Comparison of ENCODE assay signal across 9 cellular contexts in the genomic region with DNA sequence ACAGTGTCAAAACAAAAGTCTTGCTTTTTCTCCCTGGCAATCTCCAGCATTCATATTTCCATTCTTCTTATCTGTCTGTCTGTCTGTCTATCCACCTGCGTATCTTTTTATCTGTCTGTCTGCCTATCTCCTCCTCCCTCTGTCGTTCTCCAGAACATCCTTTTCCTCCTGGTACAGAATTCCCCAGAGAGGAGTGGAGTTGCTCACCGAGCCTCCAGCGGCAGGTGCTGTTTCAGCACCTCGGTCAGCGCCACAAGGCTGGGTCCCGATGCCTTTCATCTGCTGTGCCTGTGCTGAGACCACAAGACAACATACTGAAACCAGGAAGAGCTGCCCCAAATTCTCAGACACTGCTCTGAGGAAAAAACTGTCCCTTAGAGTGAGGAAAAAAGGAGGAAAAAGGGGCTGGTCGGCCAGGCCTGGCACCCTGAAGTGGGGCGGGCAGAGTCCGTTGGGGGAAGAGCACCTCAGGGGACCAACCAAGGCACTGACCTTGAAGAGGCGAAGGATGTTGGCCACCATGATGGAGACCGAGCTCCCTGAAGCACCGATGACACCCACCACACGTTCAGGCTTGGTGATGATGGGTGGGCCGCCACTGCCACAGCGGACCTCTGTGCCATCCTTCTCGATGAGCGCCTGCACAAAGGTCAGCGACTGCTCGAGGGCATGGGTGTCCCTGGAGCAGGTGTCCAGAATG. TPM values are rescaled to one million over a fixed set of nuclear protein-coding genes. Genes with fewer than 3 reads are reported as not detected.
DNase-seq lines count a peak whose midpoint lies in the region; ATAC-seq and TF ChIP-seq lines count a peak whose summit lies in the region.
"Had no signal": no experiment of that assay in that cellular context is flagged by ENCODE, and none has a peak within 500 bp of the region (broad histone marks: within the 10 kb centered on the region; RNA-seq: fewer than 3 reads in every experiment).

No MANE protein-coding gene starts in this region.

- TF ChIP-seq CTCF in WTC11 (IDR thresholded peaks at IDR 0.05), result no peak
- no peak for TF ChIP-seq CTCF in ascending aorta (IDR thresholded peaks at IDR 0.05)

- H3K27me3 ChIP-seq in HUES64 (ENCODE audit: insufficient read depth, low read length) (no peaks in the 10 kb centered on the region), iPS-15b (ENCODE audit: control insufficient read depth, insufficient read depth, low read length) (no peaks in the 10 kb centered on the region), ascending aorta (peaks cover 4% of the 10 kb centered on the region)

- peak overlapping the region; percentile 32 for H3K4me3 ChIP-seq in HUES64 (ENCODE audit: low read length)
- peak overlapping the region; percentile 9 for H3K4me3 ChIP-seq in iPS-15b (ENCODE audit: low read depth, low read length)
- H3K4me3 ChIP-seq in ascending aorta, result no peak overlapping the region

- H3K4me3 Mint-ChIP-seq in WTC11, result peak overlapping the region; percentile 64

- H3K9me3 ChIP-seq in HUES64 (ENCODE audit: insufficient read depth, low read depth, low read length) (no peaks in the 10 kb centered on the region), iPS-15b (ENCODE audit: control insufficient read depth, insufficient read depth, low read length) (no peaks in the 10 kb centered on the region), ascending aorta (no peaks in the 10 kb centered on the region)

- peaks cover 86% of the 10 kb centered on the region for H3K4me1 Mint-ChIP-seq in WTC11

- peak; percentile 72 for DNase-seq in COLO829 (ENCODE audit: low spot score)
- DNase-seq in WTC11 (ENCODE audit: low spot score), result peak; percentile 89
- DNase-seq in ascending aorta (ENCODE audit: low spot score in 2 of 2), result no peak

- H3K4me1 ChIP-seq in HUES64 (ENCODE audit: insufficient read depth, low read length) (peaks cover 38% of the 10 kb centered on the region), iPS-15b (ENCODE audit: control insufficient read depth, insufficient read depth, low read length) (peaks cover 30% of the 10 kb centered on the region), ascending aorta (no peaks in the 10 kb centered on the region)

- H3K27ac Mint-ChIP-seq in WTC11, result peak overlapping the region; percentile 96

- peaks cover 2% of the 10 kb centered on the region; the same call in 1 of the 2 replicates for H3K36me3 Mint-ChIP-seq in WTC11

- H3K27me3 Mint-ChIP-seq in WTC11 (ENCODE audit: low read depth), result no peaks in the 10 kb centered on the region

- CTCF ChIA-PET in WTC11 (lab: Charles Lee), result interaction anchor here (0.9 to 4.4 kb wide), 14 partner anchors 9 to 362 kb away, joined by 3 to 35 read pairs (median 8); partner anchors contain the start of gene GRM4

- H3K9me3 Mint-ChIP-seq in WTC11, result no peaks in the 10 kb centered on the region

- H3K9ac ChIP-seq in HUES64 (ENCODE audit: low read depth, low read length) (no peak overlapping the region), iPS-15b (ENCODE audit: low read depth, low read length) (no peak overlapping the region)

- 58% methylated on average over 20 of the region's 20 CpGs for WGBS in HUES64

- H3K27ac ChIP-seq in HUES64 (ENCODE audit: low read depth, low read length), result peak overlapping the region; percentile 85; the same call in 1 of the 2 replicates
- no peak overlapping the region for H3K27ac ChIP-seq in ascending aorta

- H3K36me3 ChIP-seq in HUES64 (ENCODE audit: insufficient read depth, low read length) (no peaks in the 10 kb centered on the region), iPS-15b (ENCODE audit: control insufficient read depth, insufficient read depth, low read length) (peaks cover 9% of the 10 kb centered on the region), ascending aorta (no peaks in the 10 kb centered on the region)

- POLR2A ChIA-PET in WTC11 (lab: Charles Lee), result interaction anchor here (0.5 to 3.9 kb wide), 5 partner anchors 10 to 1127 kb away, joined by 3 to 19 read pairs (median 3); partner anchors contain the start of genes GRM4, HMGA1 and ZNF76

- ATAC-seq in WTC11, result peak; percentile 29
- no peak for ATAC-seq in GM21737 (IDR thresholded peaks at IDR 0.05; ENCODE audit: unreplicated experiment)
- ATAC-seq in HG02885 (IDR thresholded peaks at IDR 0.05; ENCODE audit: poor library complexity, unreplicated experiment), result no peak
- ATAC-seq in GM18868 (IDR thresholded peaks at IDR 0.05; ENCODE audit: unreplicated experiment), result no peak

- intact Hi-C loops in ascending aorta (cut with DNase I), result no loop called here

TF ChIP-seq in WTC11, 78 proteins besides CTCF, POLR2A, EP300 and RAD21 (continues in another document):
- TF ChIP-seq HMGXB4 (CRISPR knock-in tag; IDR thresholded peaks at IDR 0.05), result no peak
- TF ChIP-seq, protein P1, sequence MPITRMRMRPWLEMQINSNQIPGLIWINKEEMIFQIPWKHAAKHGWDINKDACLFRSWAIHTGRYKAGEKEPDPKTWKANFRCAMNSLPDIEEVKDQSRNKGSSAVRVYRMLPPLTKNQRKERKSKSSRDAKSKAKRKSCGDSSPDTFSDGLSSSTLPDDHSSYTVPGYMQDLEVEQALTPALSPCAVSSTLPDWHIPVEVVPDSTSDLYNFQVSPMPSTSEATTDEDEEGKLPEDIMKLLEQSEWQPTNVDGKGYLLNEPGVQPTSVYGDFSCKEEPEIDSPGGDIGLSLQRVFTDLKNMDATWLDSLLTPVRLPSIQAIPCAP (CRISPR knock-in tag; IDR thresholded peaks at IDR 0.05), result no peak; the same call in 1 of the 2 replicates
- peak; percentile 92 for TF ChIP-seq TEAD1 (CRISPR knock-in tag; IDR thresholded peaks at IDR 0.05)
- TF ChIP-seq JAZF1 (CRISPR knock-in tag; IDR thresholded peaks at IDR 0.05), result no peak
- TF ChIP-seq GABPB1 (CRISPR knock-in tag; IDR thresholded peaks at IDR 0.05), result no peak
- no peak for TF ChIP-seq NR2C2 (CRISPR knock-in tag; IDR thresholded peaks at IDR 0.05)
- peak; percentile 58; the same call in 1 of the 2 replicates for TF ChIP-seq ETV6 (CRISPR knock-in tag; IDR thresholded peaks at IDR 0.05)
- peak; percentile 29; the same call in 1 of the 2 replicates for TF ChIP-seq ZNF317 (CRISPR knock-in tag; IDR thresholded peaks at IDR 0.05; ENCODE audit: borderline replicate concordance, low read depth)
- TF ChIP-seq SOX15 (CRISPR knock-in tag; IDR thresholded peaks at IDR 0.05), result no peak
- no peak for TF ChIP-seq MXD4 (CRISPR knock-in tag; IDR thresholded peaks at IDR 0.05; ENCODE audit: borderline replicate concordance)
- TF ChIP-seq, protein P2, sequence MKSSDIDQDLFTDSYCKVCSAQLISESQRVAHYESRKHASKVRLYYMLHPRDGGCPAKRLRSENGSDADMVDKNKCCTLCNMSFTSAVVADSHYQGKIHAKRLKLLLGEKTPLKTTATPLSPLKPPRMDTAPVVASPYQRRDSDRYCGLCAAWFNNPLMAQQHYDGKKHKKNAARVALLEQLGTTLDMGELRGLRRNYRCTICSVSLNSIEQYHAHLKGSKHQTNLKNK (CRISPR knock-in tag; IDR thresholded peaks at IDR 0.05), result no peak
- TF ChIP-seq, protein P3, sequence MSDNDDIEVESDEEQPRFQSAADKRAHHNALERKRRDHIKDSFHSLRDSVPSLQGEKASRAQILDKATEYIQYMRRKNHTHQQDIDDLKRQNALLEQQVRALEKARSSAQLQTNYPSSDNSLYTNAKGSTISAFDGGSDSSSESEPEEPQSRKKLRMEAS (CRISPR knock-in tag; IDR thresholded peaks at IDR 0.05), result peak; percentile 66; the same call in 1 of the 2 replicates
- TF ChIP-seq, protein P4, sequence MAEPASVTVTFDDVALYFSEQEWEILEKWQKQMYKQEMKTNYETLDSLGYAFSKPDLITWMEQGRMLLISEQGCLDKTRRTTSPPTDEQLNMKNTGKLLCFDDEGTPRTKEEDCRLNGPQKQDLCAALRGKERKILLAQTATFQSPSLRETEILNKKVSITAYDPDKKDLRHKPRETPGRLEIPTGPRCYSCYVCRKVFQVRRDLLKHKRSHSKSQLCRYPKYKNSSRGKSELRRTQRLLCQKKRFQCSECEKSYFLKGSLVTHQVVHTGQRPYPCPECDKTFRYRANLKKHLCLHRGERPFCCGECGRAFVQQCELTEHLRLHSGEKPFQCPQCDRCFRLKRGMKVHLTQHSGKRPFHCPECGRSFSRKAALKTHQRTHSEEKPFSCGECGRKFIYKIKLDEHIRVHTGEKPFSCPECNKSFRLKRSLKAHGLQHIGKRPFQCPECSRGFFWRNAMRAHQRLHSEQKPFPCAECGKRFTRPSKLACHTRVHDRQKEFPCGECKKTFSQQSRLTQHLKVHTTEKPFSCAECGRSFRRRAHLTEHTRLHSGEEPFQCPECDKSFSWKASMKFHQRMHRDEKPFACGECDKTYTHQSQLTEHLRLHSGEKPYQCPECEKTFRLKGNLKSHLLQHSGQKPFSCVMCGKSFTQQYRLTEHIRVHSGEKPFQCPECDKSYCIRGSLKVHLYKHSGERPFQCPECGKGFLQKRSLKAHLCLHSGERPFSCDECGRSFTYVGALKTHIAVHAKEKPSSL (CRISPR knock-in tag; conservative IDR thresholded peaks at IDR 0.05), result no peak
- no peak for TF ChIP-seq CBFB (CRISPR knock-in tag; IDR thresholded peaks at IDR 0.05; ENCODE audit: low read depth)
- TF ChIP-seq ESRRA (CRISPR knock-in tag; IDR thresholded peaks at IDR 0.05; ENCODE audit: borderline replicate concordance), result peak; percentile 66; the same call in 1 of the 2 replicates
- TF ChIP-seq ZBTB21 (CRISPR knock-in tag; IDR thresholded peaks at IDR 0.05; ENCODE audit: borderline replicate concordance), result peak; percentile 71
- TF ChIP-seq ELF4 (CRISPR knock-in tag; IDR thresholded peaks at IDR 0.05; ENCODE audit: low read depth), result no peak
- peak; percentile 78; the same call in 1 of the 2 replicates for TF ChIP-seq FOXK1 (CRISPR knock-in tag; IDR thresholded peaks at IDR 0.05)
- no peak for TF ChIP-seq ZNF416 (CRISPR knock-in tag; IDR thresholded peaks at IDR 0.05)

RNA-seq across cellular contexts. Expression of gene GRM4, which starts 13.3 kb away (rescaled TPM):
- polyA plus RNA-seq in HUES64 (2013, experiment 1 of 2), result 9.4 TPM
- polyA plus RNA-seq in HUES64 (2013, experiment 2 of 2), result 12.8 TPM
- 32.2 to 34.5 TPM (median 32.2 TPM) in 3 replicates for total RNA-seq in WTC11 (2021)
- total RNA-seq in ascending aorta, result not detected
- total RNA-seq: subcutaneous adipose tissue had no signal

Comparison
In these comparisons a context has a peak if more than half of its experiments do, and no peak if none do; other contexts are left out.
1. DNase-seq: peak in COLO829 (single experiment) and WTC11 (single experiment); none in ascending aorta (0 of 2).
2. H3K4me3 ChIP-seq: peak in HUES64 (single experiment) and iPS-15b (single experiment); none in ascending aorta (0 of 2).
3. RNA of gene GRM4, which starts 13.3 kb away (total RNA-seq): 32.2 to 34.5 TPM in WTC11; not detected in ascending aorta (single experiment); every median in the first group is over 10 times any median in the second.